13 cellular contexts compared by ENCODE assay signal in genomic region chr12:53600490-53601295, GRCh38. TPM values are rescaled to one million over a fixed set of nuclear protein-coding genes. Genes with fewer than 3 reads are reported as not detected.
A peak's percentile ranks its signal among the peaks of the same experiment; 100 is the strongest.
DNase-seq lines count a peak whose midpoint lies in the region; ATAC-seq, FAIRE-seq and TF ChIP-seq lines count a peak whose summit lies in the region.
"Had no signal": no experiment of that assay in that cellular context is flagged by ENCODE, and none has a peak within 500 bp of the region (broad histone marks: within the 10 kb centered on the region; RNA-seq: fewer than 3 reads in every experiment).

No MANE protein-coding gene starts in this region.

- H2BK120ac ChIP-seq in H1 (replicated peaks; ENCODE audit: low read depth, low read length), result no peak overlapping the region

- H3K36me3 Mint-ChIP-seq in activated CD8-positive, alpha-beta T cell treated with anti-CD3 and anti-CD28 coated beads, Interleukin-2, amount 10 ng/mL, durations not matched to agents 7 days and 5 days (ENCODE audit: low read depth), result peaks cover 23% of the 10 kb centered on the region

- ATAC-seq in GM19395 (IDR thresholded peaks at IDR 0.05; ENCODE audit: unreplicated experiment), result no peak
- no peak for ATAC-seq in GM18511 (IDR thresholded peaks at IDR 0.05; ENCODE audit: unreplicated experiment)
- ATAC-seq in activated CD8-positive, alpha-beta T cell treated with anti-CD3 and anti-CD28 coated beads, Interleukin-2, amount 10 ng/mL, durations not matched to agents 7 days and 5 days, result no peak
- ATAC-seq: HCT116 had no signal

- H3K9ac ChIP-seq in H1 (replicated peaks in 1 of 4; ENCODE audit: extremely low read depth in 1 of 4, low read depth in 3 of 4, low read length in 3 of 4), result no peak overlapping the region; a peak in 1 of 7 replicates

- no peaks in the 10 kb centered on the region for H3K27me3 Mint-ChIP-seq in activated CD8-positive, alpha-beta T cell treated with anti-CD3 and anti-CD28 coated beads, Interleukin-2, amount 10 ng/mL, durations not matched to agents 7 days and 5 days (ENCODE audit: low read depth)
- H3K27me3 Mint-ChIP-seq: CD8-positive, alpha-beta memory T cell had no signal

- H3K4me3 ChIP-seq in H1 (ENCODE audit: extremely low read depth in 1 of 4, insufficient read depth in 2 of 4, low read depth in 3 of 4, low read length in 4 of 4), result no peak overlapping the region

- no peak overlapping the region for H3K4me3 Mint-ChIP-seq in activated CD8-positive, alpha-beta T cell treated with anti-CD3 and anti-CD28 coated beads, Interleukin-2, amount 10 ng/mL, durations not matched to agents 7 days and 5 days
- H3K4me3 Mint-ChIP-seq: CD8-positive, alpha-beta memory T cell had no signal

- H2BK12ac ChIP-seq in H1 (ENCODE audit: low read depth, low read length), result no peak overlapping the region

- no peak overlapping the region for H3K14ac ChIP-seq in H1 (ENCODE audit: insufficient read length)

- no peak overlapping the region for H4K5ac ChIP-seq in H1 (ENCODE audit: insufficient read length, low read depth, low read length)

- no peaks in the 10 kb centered on the region for H3K27me3 ChIP-seq in H1 (replicated peaks in 1 of 4; ENCODE audit: control insufficient read depth in 3 of 4, extremely low read depth in 1 of 4, insufficient read depth in 3 of 4, low read length in 3 of 4)

- H3K23me2 ChIP-seq in H1 (ENCODE audit: low read depth, low read length), result no peaks in the 10 kb centered on the region

- H4K8ac ChIP-seq in H1 (ENCODE audit: extremely low read depth, insufficient read depth, low read length), result no peak overlapping the region

- no peaks in the 10 kb centered on the region for H3K79me1 ChIP-seq in H1 (ENCODE audit: low read depth, low read length)

- TF ChIP-seq POLR2A in H1 (IDR thresholded peaks at IDR 0.05; ENCODE audit: control extremely low read depth in 1 of 2, low read depth in 2 of 2, low read length in 2 of 2), result no peak

- DNase-seq in NAMALWA (ENCODE audit: low spot score) (peak; percentile 79), H1 (ENCODE audit: low read depth in 1 of 2, low spot score in 2 of 2) (no peak), myocyte (ENCODE audit: low read depth) (peak; percentile 17), HK-2 (ENCODE audit: unreplicated experiment) (no peak)
- DNase-seq in activated CD8-positive, alpha-beta T cell treated with anti-CD3 and anti-CD28 coated beads, Interleukin-2, amount 10 ng/mL, durations not matched to agents 7 days and 5 days, result no peak
- DNase-seq: activated naive CD4-positive, alpha-beta T cell treated with anti-CD3 and anti-CD28 coated beads, Interleukin-2, amount 50 U/mL, for 16 hours; CD8-positive, alpha-beta memory T cell; mammary epithelial cell; NCI-H2171 had no signal

- no peak overlapping the region for H3K4ac ChIP-seq in H1 (replicated peaks; ENCODE audit: insufficient read length, low read depth, low read length)

- POLR2A ChIA-PET in H1 (lab: Charles Lee; ENCODE audit: partially characterized antibody), result interaction anchor here (0.7 to 1.9 kb wide), 2 partner anchors 11 to 39 kb away, joined by 4 to 5 read pairs; no protein-coding TSS in a partner anchor
- POLR2A ChIA-PET in activated CD8-positive, alpha-beta T cell treated with anti-CD3 and anti-CD28 coated beads, Interleukin-2, amount 10 ng/mL, durations not matched to agents 7 days and 5 days (lab: Charles Lee), result no interaction called here

- no peak overlapping the region for H2BK5ac ChIP-seq in H1 (ENCODE audit: low read depth, low read length)

- H3K4me2 ChIP-seq in H1 (ENCODE audit: insufficient read depth in 1 of 2, low read depth in 2 of 2, low read length in 2 of 2), result no peak overlapping the region

- H3K56ac ChIP-seq in H1 (replicated peaks; ENCODE audit: insufficient read length, low read depth, low read length), result no peak overlapping the region

- H2AK5ac ChIP-seq in H1 (ENCODE audit: low read depth, low read length), result no peak overlapping the region

- 95% methylated on average over 13 of the region's 13 CpGs; no CpG with 5 or more reads in 1 of the 2 experiments for WGBS in H1 (ENCODE audit: extremely low coverage in 1 of 2, insufficient coverage in 1 of 2, insufficient read length in 1 of 2, insufficient replicate concordance in 2 of 2, low coverage in 1 of 2, low lambda C conversion rate in 2 of 2, missing lambda C conversion rate in 1 of 2), 2 experiments

- no peaks in the 10 kb centered on the region for H3K9me3 ChIP-seq in H1 (ENCODE audit: insufficient read depth in 2 of 2, low read depth in 1 of 2, low read length in 1 of 2)

- TF ChIP-seq EP300 in H1 (IDR thresholded peaks at IDR 0.05; ENCODE audit: borderline replicate concordance in 1 of 2, low read depth in 2 of 2, low read length in 2 of 2), result no peak

- H4K20me1 ChIP-seq in H1 (replicated peaks in 1 of 2; ENCODE audit: control insufficient read depth in 1 of 2, insufficient read depth in 2 of 2, low read length in 2 of 2), result no peaks in the 10 kb centered on the region

- no peak overlapping the region for H3K18ac ChIP-seq in H1 (ENCODE audit: extremely low read depth, low read length)

- no peaks in the 10 kb centered on the region for H3K9me3 Mint-ChIP-seq in activated CD8-positive, alpha-beta T cell treated with anti-CD3 and anti-CD28 coated beads, Interleukin-2, amount 10 ng/mL, durations not matched to agents 7 days and 5 days (ENCODE audit: insufficient read depth)
- H3K9me3 Mint-ChIP-seq: CD8-positive, alpha-beta memory T cell had no signal

- H3K23ac ChIP-seq in H1 (ENCODE audit: insufficient read length), result peak overlapping the region; percentile 65

- TF ChIP-seq RAD21 in H1 (IDR thresholded peaks at IDR 0.05 in 1 of 2, conservative IDR thresholded peaks at IDR 0.05 in 1 of 2; ENCODE audit: low read depth in 2 of 2, low read length in 2 of 2), result no peak

- no peak overlapping the region for H2BK20ac ChIP-seq in H1 (ENCODE audit: low read length)

- peak overlapping the region; percentile 8; the same call in 1 of the 2 replicates for H3K27ac ChIP-seq in 22Rv1
- no peak overlapping the region for H3K27ac ChIP-seq in H1 (ENCODE audit: low read depth, low read length)

- H2BK15ac ChIP-seq in H1 (ENCODE audit: low read length), result no peak overlapping the region

- H2AFZ ChIP-seq in H1 (ENCODE audit: low read length), result no peak overlapping the region

- H3K4me1 Mint-ChIP-seq in activated CD8-positive, alpha-beta T cell treated with anti-CD3 and anti-CD28 coated beads, Interleukin-2, amount 10 ng/mL, durations not matched to agents 7 days and 5 days (ENCODE audit: low read depth), result peaks cover 19% of the 10 kb centered on the region

- no peaks in the 10 kb centered on the region for H3K36me3 ChIP-seq in H1 (ENCODE audit: control insufficient read depth in 2 of 4, insufficient read depth in 4 of 4, low read length in 3 of 4)

- H3K27ac Mint-ChIP-seq in activated CD8-positive, alpha-beta T cell treated with anti-CD3 and anti-CD28 coated beads, Interleukin-2, amount 10 ng/mL, durations not matched to agents 7 days and 5 days, result no peak overlapping the region
- H3K27ac Mint-ChIP-seq: CD8-positive, alpha-beta memory T cell had no signal

- CTCF ChIA-PET in H1 (lab: Charles Lee; ENCODE audit: partially characterized antibody), result interaction anchor here (0.7 to 1.6 kb wide), 2 partner anchors 14 to 19 kb away, joined by 3 to 6 read pairs; no protein-coding TSS in a partner anchor
- CTCF ChIA-PET in activated CD8-positive, alpha-beta T cell treated with anti-CD3 and anti-CD28 coated beads, Interleukin-2, amount 10 ng/mL, durations not matched to agents 7 days and 5 days (lab: Charles Lee), result interaction anchor here (0.8 to 1.5 kb wide), 2 partner anchors 76 to 143 kb away, joined by 3 read pairs; no protein-coding TSS in a partner anchor

- no peak overlapping the region for H4K91ac ChIP-seq in H1 (replicated peaks; ENCODE audit: insufficient read length, low read length)

- peaks cover 0 to 2% (median 0%) of the 10 kb centered on the region in 4 experiments; a peak in 1 of 7 replicates for H3K4me1 ChIP-seq in H1 (replicated peaks in 1 of 4; ENCODE audit: control insufficient read depth in 3 of 4, insufficient read depth in 4 of 4, low read length in 3 of 4)

- no peaks in the 10 kb centered on the region for H3K79me2 ChIP-seq in H1 (ENCODE audit: control insufficient read depth in 1 of 2, insufficient read depth in 2 of 2, low read length in 2 of 2)

- no peak for TF ChIP-seq CTCF in 22Rv1 (IDR thresholded peaks at IDR 0.05)
- no peak for TF ChIP-seq CTCF in H1 (IDR thresholded peaks at IDR 0.05; ENCODE audit: control extremely low read depth in 1 of 3, insufficient read depth in 1 of 3, low read depth in 1 of 3, low read length in 3 of 3)

- no peak for FAIRE-seq in H1 (lab: Jason Lieb, UNC)

TF ChIP-seq in H1, 55 proteins besides CTCF, POLR2A, EP300 and RAD21 (continues in another document):
- TF ChIP-seq CHD1 (IDR thresholded peaks at IDR 0.05; ENCODE audit: low read depth, low read length) (no peak), GTF2F1 (IDR thresholded peaks at IDR 0.05; ENCODE audit: borderline replicate concordance, low read depth, low read length) (no peak), ATF3 (IDR thresholded peaks at IDR 0.05; ENCODE audit: insufficient read depth, low read depth, low read length) (no peak), USF2 (IDR thresholded peaks at IDR 0.05; ENCODE audit: low read length) (no peak), SP4 (IDR thresholded peaks at IDR 0.05; ENCODE audit: low read length) (no peak), SP1 (IDR thresholded peaks at IDR 0.05; ENCODE audit: low read depth, low read length) (no peak)

RNA-seq across cellular contexts. Expression of gene ATF7, which starts 25.5 kb away (rescaled TPM):
- total RNA-seq in H1 (2021; fragmentation: NEBNext Ultra II Directional; extraction: Animal tissue kit (Norgen Biotek cat#: 25700)), result 16.6 and 18.4 TPM in 2 replicates
- polyA plus RNA-seq in H1 (2011; rRNA removed), result 8.3 and 10.1 TPM in 2 replicates
- polyA plus RNA-seq in H1 (2011; cell fraction: cytosol; rRNA removed), result 7.2 TPM
- 12.8 TPM for polyA plus RNA-seq in H1 (2011; cell fraction: nucleus; rRNA removed)
- polyA plus RNA-seq in H1 (2012, experiment 1 of 2), result 6.9 to 11.0 TPM (median 8.5 TPM) in 4 replicates
- 4.1 TPM for polyA plus RNA-seq in H1 (2012, experiment 2 of 2)
- 7.4 TPM for polyA plus RNA-seq in H1 (2013, experiment 1 of 2)
- 7.8 TPM for polyA plus RNA-seq in H1 (2013, experiment 2 of 2)
- 17.9 and 21.9 TPM in 2 replicates for polyA minus RNA-seq in H1 (2011; rRNA and poly(A)+ RNA removed)
- polyA minus RNA-seq in H1 (2011; cell fraction: cytosol; rRNA and poly(A)+ RNA removed), result 11.2 TPM
- polyA minus RNA-seq in H1 (2011; cell fraction: nucleus; rRNA and poly(A)+ RNA removed), result 14.2 TPM
- 15.5 and 25.3 TPM in 2 replicates for total RNA-seq in myocyte
- polyA plus RNA-seq in myocyte (2012), result 23.9 TPM
- total RNA-seq in activated CD8-positive, alpha-beta T cell treated with anti-CD3 and anti-CD28 coated beads, Interleukin-2, amount 10 ng/mL, durations not matched to agents 7 days and 5 days, result 10 to 100 TPM; 27.7 to 28.7 TPM

Comparison
In these comparisons a context has a peak if more than half of its experiments do, and no peak if none do; other contexts are left out.
1. DNase-seq: peak in NAMALWA (single experiment) and myocyte (single experiment); none in H1 (0 of 2), HK-2 (single experiment) and activated CD8-positive, alpha-beta T cell treated with anti-CD3 and anti-CD28 coated beads, Interleukin-2, amount 10 ng/mL, durations not matched to agents 7 days and 5 days (single experiment).